In the genomic region with DNA sequence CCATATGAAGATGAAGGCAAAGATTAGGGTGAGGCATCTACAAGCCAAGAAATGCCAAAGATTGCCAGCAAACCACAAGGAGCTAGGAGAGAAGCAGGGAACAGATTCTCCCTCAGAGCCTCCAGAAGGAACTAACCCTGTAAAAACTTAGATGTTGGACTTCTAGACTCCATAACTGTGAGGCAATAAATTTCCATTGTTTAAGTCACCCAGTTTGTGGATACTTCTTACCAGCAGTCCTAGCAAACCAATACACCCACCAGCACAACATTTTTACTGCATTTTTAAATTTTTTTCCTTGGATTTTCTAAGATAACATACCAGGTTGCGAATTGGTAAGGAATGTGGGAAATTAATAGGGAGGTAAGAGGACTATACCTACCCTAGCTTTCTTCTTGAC, we compare ENCODE assay signal across 27 cellular contexts. TPM values are rescaled to one million over a fixed set of nuclear protein-coding genes. Genes with fewer than 3 reads are reported as not detected.
"Had no signal": no experiment of that assay in that cellular context is flagged by ENCODE, and none has a peak within 500 bp of the region (broad histone marks: within the 10 kb centered on the region; RNA-seq: fewer than 3 reads in every experiment).

No MANE protein-coding gene starts in this region.

- H3K27ac Mint-ChIP-seq: dendritic cell treated with granulocyte-macrophage colony-stimulating factor and Interleukin-4, amounts not matched to agents 40 ng/mL and 50 ng/mL, for 4 days; effector memory CD8-positive, alpha-beta T cell; endodermal cell had no signal

- H3K4me1 ChIP-seq: colonic mucosa, esophagus muscularis mucosa, esophagus squamous epithelium, foreskin keratinocyte, gastroesophageal sphincter, heart right ventricle had no signal

- DNase-seq: colonic mucosa; cortex of kidney; dermis blood vessel endothelial cell; dorsolateral prefrontal cortex; effector CD4-positive, alpha-beta T cell; effector CD8-positive, alpha-beta T cell; effector memory CD4-positive, alpha-beta T cell; effector memory CD8-positive, alpha-beta T cell; endodermal cell; erythroblast; esophagus squamous epithelium; foreskin fibroblast; foreskin keratinocyte; foreskin melanocyte; gastrocnemius medialis; glutamatergic neuron; head of caudate nucleus; heart left ventricle; heart right ventricle had no signal

- H3K27me3 ChIP-seq: colonic mucosa, esophagus muscularis mucosa, foreskin keratinocyte, gastrocnemius medialis, gastroesophageal sphincter, heart left ventricle, heart right ventricle had no signal

- H3K4me3 ChIP-seq: colonic mucosa, coronary artery, dorsolateral prefrontal cortex, esophagus muscularis mucosa, esophagus squamous epithelium, gastrocnemius medialis, gastroesophageal sphincter, heart left ventricle, heart right ventricle had no signal

- H3K36me3 ChIP-seq: colonic mucosa, esophagus muscularis mucosa, esophagus squamous epithelium, gastrocnemius medialis, gastroesophageal sphincter, heart left ventricle, heart right ventricle had no signal

- ATAC-seq: effector memory CD8-positive, alpha-beta T cell; esophagus mucosa; foreskin keratinocyte; gastrocnemius medialis; gastroesophageal sphincter; heart left ventricle; heart right ventricle had no signal

- H3K27me3 Mint-ChIP-seq: dendritic cell treated with granulocyte-macrophage colony-stimulating factor and Interleukin-4, amounts not matched to agents 40 ng/mL and 50 ng/mL, for 4 days; effector memory CD8-positive, alpha-beta T cell had no signal

- H3K9me3 Mint-ChIP-seq: dendritic cell treated with granulocyte-macrophage colony-stimulating factor and Interleukin-4, amounts not matched to agents 40 ng/mL and 50 ng/mL, for 4 days had no signal

- H3K9me3 ChIP-seq: colonic mucosa, esophagus muscularis mucosa, esophagus squamous epithelium, gastrocnemius medialis had no signal

- H3K27ac ChIP-seq: colonic mucosa, coronary artery, dorsolateral prefrontal cortex, epithelial cell of prostate, esophagus muscularis mucosa, esophagus squamous epithelium, foreskin keratinocyte, gastrocnemius medialis, gastroesophageal sphincter, heart left ventricle, heart right ventricle had no signal

- H3K4me3 Mint-ChIP-seq: dendritic cell treated with granulocyte-macrophage colony-stimulating factor and Interleukin-4, amounts not matched to agents 40 ng/mL and 50 ng/mL, for 4 days; effector memory CD8-positive, alpha-beta T cell; endodermal cell had no signal

RNA-seq across cellular contexts. Expression of a gene that starts 47.8 kb away (rescaled TPM):
- total RNA-seq: endothelial cell of umbilical vein, epithelial cell of proximal tubule, foreskin keratinocyte had no signal
- polyA plus RNA-seq: endothelial cell of umbilical vein, foreskin keratinocyte had no signal
